Comparison of ENCODE assay signal across 18 cellular contexts in the genomic region with DNA sequence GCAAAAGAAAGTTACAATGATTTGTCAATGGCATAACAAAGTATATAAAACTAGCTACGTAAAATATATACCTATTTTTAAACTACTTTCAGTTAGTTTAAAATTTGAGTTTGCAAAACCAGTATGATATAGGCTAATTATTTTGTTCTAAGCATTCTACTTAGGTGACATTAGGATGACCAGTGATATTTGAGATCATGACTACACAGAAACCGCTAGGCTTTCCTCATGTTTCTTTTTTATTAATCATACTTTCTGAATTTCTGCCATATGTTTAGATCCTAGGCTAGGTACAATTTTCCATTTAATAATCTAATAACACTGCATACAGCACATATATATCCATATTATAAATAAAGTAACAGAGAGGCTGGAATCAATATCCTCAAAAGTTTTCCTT. TPM values are rescaled to one million over a fixed set of nuclear protein-coding genes. Genes with fewer than 3 reads are reported as not detected.
A peak's percentile ranks its signal among the peaks of the same experiment; 100 is the strongest.
DNase-seq lines count a peak whose midpoint lies in the region; ATAC-seq and TF ChIP-seq lines count a peak whose summit lies in the region.
"Had no signal": no experiment of that assay in that cellular context is flagged by ENCODE, and none has a peak within 500 bp of the region (broad histone marks: within the 10 kb centered on the region; RNA-seq: fewer than 3 reads in every experiment).

No MANE protein-coding gene starts in this region.

- H3K9me3 ChIP-seq in SK-N-SH: no peaks in the 10 kb centered on the region
- no peaks in the 10 kb centered on the region for H3K9me3 ChIP-seq in Panc1 (ENCODE audit: control insufficient read depth, insufficient read depth, low read depth, low read length)
- H3K9me3 ChIP-seq in testis: no peaks in the 10 kb centered on the region

- DNase-seq in SK-N-SH (no peak), Panc1 (ENCODE audit: low read depth, low spot score) (no peak), myocyte (ENCODE audit: low read depth) (peak; percentile 32), testis (no peak)
- no peak for DNase-seq in activated CD4-positive, alpha-beta T cell treated with anti-CD3 and anti-CD28 coated beads, Interleukin-2, amount 50 U/mL, for 4 hours
- DNase-seq: DND-41, NCI-H1105 treated with DMSO at 0.1 percent for 48 hours, NCI-H1694, NCI-H2081 treated with DMSO at 0.1 percent for 48 hours, NCI-H446 treated with DMSO at 0.1 percent for 48 hours, SIG-M5 had no signal

- intact Hi-C loops in Panc1 (cut with micrococcal nuclease; ENCODE audit: unreplicated experiment): no loop called here
- intact Hi-C loops in testis (cut with DNase I; ENCODE audit: low total_unique reads): no loop called here

- POLR2A ChIA-PET in SK-N-SH (lab: Yijun Ruan, JAX): no interaction called here
- POLR2A ChIA-PET in Panc1 (lab: Charles Lee): interaction anchor here (0.6 kb wide), 1 partner anchor 362 kb away, joined by 3 read pairs; no protein-coding TSS in a partner anchor

- no peak for TF ChIP-seq EP300 in SK-N-SH (IDR thresholded peaks at IDR 0.05; ENCODE audit: borderline replicate concordance in 1 of 2, low read depth in 1 of 2, low read length in 1 of 2)

- BruUV-seq in Panc1 (replicated peaks; lab: Mats Ljungman, UMichigan): no TSS peak

- TF ChIP-seq CTCF in SK-N-SH (IDR thresholded peaks at IDR 0.05) (no peak), Panc1 (IDR thresholded peaks at IDR 0.05) (no peak), testis (IDR thresholded peaks at IDR 0.05) (no peak)

- H3K27ac ChIP-seq in SK-N-SH (ENCODE audit: low read depth in 2 of 2, low read length in 1 of 2) (peak overlapping the region; percentile 73 to 85; a peak in 3 of 4 replicates), Panc1 (ENCODE audit: low read length) (peak overlapping the region; percentile 80; the same call in 1 of the 2 replicates), testis (no peak overlapping the region)
- H3K27ac ChIP-seq: 22Rv1 had no signal

- in situ Hi-C loops in Panc1 (cut with HindIII; ENCODE audit: low pct_unique_long_range_greater_than_20kb, low sequenced_read_pairs): no loop called here

- no peak for TF ChIP-seq RAD21 in SK-N-SH (IDR thresholded peaks at IDR 0.05; ENCODE audit: low read length)

- H4K20me1 ChIP-seq in SK-N-SH (ENCODE audit: insufficient read depth): peaks cover 4% of the 10 kb centered on the region

- no peak for TF ChIP-seq POLR2A in testis (IDR thresholded peaks at IDR 0.05)

- WGBS in SK-N-SH (ENCODE audit: low lambda C conversion rate): 80% methylated on average over 2 of the region's 2 CpGs
- WGBS in testis, 2 donors: 92 to 94% methylated on average over 2 of the region's 2 CpGs

- no peaks in the 10 kb centered on the region for H3K9me2 ChIP-seq in SK-N-SH

- H3K27me3 ChIP-seq in SK-N-SH (ENCODE audit: insufficient read depth) (no peaks in the 10 kb centered on the region), Panc1 (ENCODE audit: control insufficient read depth, insufficient read depth, low read length) (no peaks in the 10 kb centered on the region), testis (no peaks in the 10 kb centered on the region)

- H3K4me1 ChIP-seq in SK-N-SH (ENCODE audit: control insufficient read depth in 1 of 2, insufficient read depth in 2 of 2, low read depth in 1 of 2, low read length in 1 of 2) (peaks cover 0 to 18% of the 10 kb centered on the region in 2 experiments; a peak in 3 of 4 replicates), Panc1 (ENCODE audit: control insufficient read depth, insufficient read depth, low read length) (peaks cover 22% of the 10 kb centered on the region), testis (no peaks in the 10 kb centered on the region)

- peaks cover 21% of the 10 kb centered on the region for H3F3A ChIP-seq in SK-N-SH (replicated peaks; ENCODE audit: insufficient read depth)

- H2AFZ ChIP-seq in SK-N-SH (ENCODE audit: low read depth): no peak overlapping the region
- H2AFZ ChIP-seq: GM23338 had no signal

- no peak overlapping the region for H3K4me3 ChIP-seq in SK-N-SH (ENCODE audit: low read depth in 2 of 2, low read length in 1 of 2)
- H3K4me3 ChIP-seq in Panc1 (ENCODE audit: low read depth in 2 of 2, low read length in 2 of 2): no peak overlapping the region
- H3K4me3 ChIP-seq in testis: no peak overlapping the region
- H3K4me3 ChIP-seq: GM23338, K562 had no signal

- H3K36me3 ChIP-seq in SK-N-SH (replicated peaks in 1 of 2; ENCODE audit: control insufficient read depth in 1 of 2, insufficient read depth in 2 of 2, low read length in 1 of 2): peaks cover 29 to 39% of the 10 kb centered on the region in 2 experiments
- H3K36me3 ChIP-seq in Panc1 (ENCODE audit: control insufficient read depth, insufficient read depth, low read length): peaks cover 16% of the 10 kb centered on the region
- no peaks in the 10 kb centered on the region for H3K36me3 ChIP-seq in testis (ENCODE audit: low read depth, missing control alignments)

- H3K9ac ChIP-seq in SK-N-SH: no peak overlapping the region; the same call in 1 of the 2 replicates

- CTCF ChIA-PET in SK-N-SH (lab: Yijun Ruan, JAX): no interaction called here
- CTCF ChIA-PET in Panc1 (lab: Charles Lee): no interaction called here

- H3K4me2 ChIP-seq in SK-N-SH: peak overlapping the region; percentile 55; the same call in 1 of the 2 replicates
- H3K4me2 ChIP-seq: GM23338 had no signal

- peaks cover 4% of the 10 kb centered on the region; the same call in 1 of the 2 replicates for H3K79me2 ChIP-seq in SK-N-SH (ENCODE audit: insufficient read depth)

- ATAC-seq in SK-N-SH treated with all-trans-retinoic acid at 6 μM for 48 hours (no peak), Panc1 (no peak), GM19035 (IDR thresholded peaks at IDR 0.05; ENCODE audit: unreplicated experiment) (no peak), GM21825 (IDR thresholded peaks at IDR 0.05; ENCODE audit: unreplicated experiment) (no peak)
- ATAC-seq: GM23338, HCT116, K562 had no signal

TF ChIP-seq in SK-N-SH, 30 proteins besides CTCF, POLR2A, EP300 and RAD21:
- no peak for TF ChIP-seq SIN3A (IDR thresholded peaks at IDR 0.05; ENCODE audit: borderline replicate concordance, low read depth, low read length)
- no peak for TF ChIP-seq PBX3 (IDR thresholded peaks at IDR 0.05)
- no peak for TF ChIP-seq USF2 (IDR thresholded peaks at IDR 0.05; ENCODE audit: borderline replicate concordance, low read depth, low read length)
- TF ChIP-seq JUND (IDR thresholded peaks at IDR 0.05): no peak

TF ChIP-seq in SK-N-SH treated with all-trans-retinoic acid at 6 μM for 48 hours, 23 proteins besides CTCF, POLR2A, EP300 and RAD21 (continues in another document):
- TF ChIP-seq CREB5 (CRISPR knock-in tag; IDR thresholded peaks at IDR 0.05; ENCODE audit: low read depth): no peak
- TF ChIP-seq OSR1 (CRISPR knock-in tag; IDR thresholded peaks at IDR 0.05): no peak
- no peak for TF ChIP-seq ZNF565 (CRISPR knock-in tag; conservative IDR thresholded peaks at IDR 0.05; ENCODE audit: low read depth)
- TF ChIP-seq POU6F1 (CRISPR knock-in tag; IDR thresholded peaks at IDR 0.05; ENCODE audit: borderline replicate concordance, low read depth): no peak
- TF ChIP-seq ESRRG (CRISPR knock-in tag; IDR thresholded peaks at IDR 0.05): no peak
- TF ChIP-seq RARB (CRISPR knock-in tag; IDR thresholded peaks at IDR 0.05): no peak
- TF ChIP-seq PPARA (CRISPR knock-in tag; IDR thresholded peaks at IDR 0.05; ENCODE audit: borderline replicate concordance): no peak
- TF ChIP-seq ZNF8 (CRISPR knock-in tag; IDR thresholded peaks at IDR 0.05): no peak
- TF ChIP-seq PATZ1 (CRISPR knock-in tag; IDR thresholded peaks at IDR 0.05; ENCODE audit: borderline replicate concordance): no peak

RNA-seq across cellular contexts. Expression of gene XRN1, which starts 52.4 kb away (rescaled TPM):
- polyA plus RNA-seq in SK-N-SH (2012; rRNA removed) (2.7 and 3.8 TPM in 2 replicates), testis (ENCODE audit: insufficient read depth, low read depth, low replicate concordance) (18.2 TPM)
- 3.9 and 4.1 TPM in 2 replicates for polyA plus RNA-seq in SK-N-SH (2012; cell fraction: cytosol; rRNA removed)
- 7.2 and 17.3 TPM in 2 replicates for polyA plus RNA-seq in SK-N-SH (2012; cell fraction: nucleus; rRNA removed)
- total RNA-seq in Panc1 (2021; ENCODE audit: unreplicated experiment) (29.9 TPM), myocyte (29.4 and 33.4 TPM in 2 replicates), testis (10 to 100 TPM; 39.8 to 47.2 TPM)
- 7.7 TPM for polyA plus RNA-seq in Panc1 (2012; ENCODE audit: insufficient read length)
- polyA plus RNA-seq in myocyte (2012): 6.7 TPM

Comparison
In these comparisons a context has a peak if more than half of its experiments do, and no peak if none do; other contexts are left out.
1. H3K27ac ChIP-seq: peak in SK-N-SH (2 of 2) and Panc1 (single experiment); none in testis (0 of 2).